ENCODE assay signal across 15 cellular contexts in the genomic region with DNA sequence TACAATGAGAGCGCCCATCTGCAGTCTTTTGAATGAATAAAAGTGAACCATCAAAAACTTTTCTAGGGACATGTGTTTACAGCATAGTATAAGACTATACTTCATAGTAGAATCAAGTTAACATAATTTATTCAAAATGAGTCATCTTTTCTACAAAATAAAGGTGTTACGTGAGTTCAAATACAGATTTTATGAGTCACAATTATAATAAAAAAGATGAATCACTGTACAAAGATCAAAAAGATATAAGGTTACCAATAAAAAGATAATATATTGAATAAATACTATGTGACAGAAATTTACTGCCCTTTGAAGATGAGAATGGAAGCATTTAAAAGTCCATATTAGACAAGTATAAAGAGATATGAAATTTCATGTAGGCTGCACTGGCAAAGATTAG. TPM values are rescaled to one million over a fixed set of nuclear protein-coding genes. Genes with fewer than 3 reads are reported as not detected.
DNase-seq lines count a peak whose midpoint lies in the region; ATAC-seq and TF ChIP-seq lines count a peak whose summit lies in the region.
"Had no signal": no experiment of that assay in that cellular context is flagged by ENCODE, and none has a peak within 500 bp of the region (broad histone marks: within the 10 kb centered on the region; RNA-seq: fewer than 3 reads in every experiment).

No MANE protein-coding gene starts in this region.

- peak in 1 of 3 donors; percentile 14 for DNase-seq in CD4-positive, CD25-positive, alpha-beta regulatory T cell
- DNase-seq in HCT116 (ENCODE audit: low read depth, low spot score) (no peak), mucosa of descending colon (no peak), type B pancreatic cell (ENCODE audit: extremely low spot score, unreplicated experiment) (no peak)
- DNase-seq: effector memory CD4-positive, alpha-beta T cell; heart left ventricle; NCI-H1694; posterior cingulate gyrus; T-helper 17 cell had no signal

- no peak overlapping the region for H3K27ac ChIP-seq in CD4-positive, CD25-positive, alpha-beta regulatory T cell (ENCODE audit: insufficient read depth, low read length, poor library complexity, severe bottlenecking)
- no peak overlapping the region; the same call in 1 of the 2 replicates for H3K27ac ChIP-seq in HCT116 (ENCODE audit: low read depth, low read length)
- H3K27ac ChIP-seq: ascending aorta, heart left ventricle had no signal

- peaks cover 7% of the 10 kb centered on the region for H3K27me3 Mint-ChIP-seq in CD4-positive, CD25-positive, alpha-beta regulatory T cell
- no peaks in the 10 kb centered on the region for H3K27me3 Mint-ChIP-seq in activated T-helper 17 cell treated with anti-CD3 and anti-CD28 coated beads, Interleukin-2, amount 50 U/mL, for 72 hours
- H3K27me3 Mint-ChIP-seq in type B pancreatic cell, result peaks cover 6% of the 10 kb centered on the region
- H3K27me3 Mint-ChIP-seq: memory B cell, T-helper 17 cell had no signal

- POLR2A ChIA-PET in HCT116 (lab: Charles Lee), result no interaction called here

- peak overlapping the region; percentile 95 for H3K4me3 ChIP-seq in CD4-positive, CD25-positive, alpha-beta regulatory T cell (ENCODE audit: low read depth, low read length)
- H3K4me3 ChIP-seq in HCT116 (replicated peaks in 1 of 2; ENCODE audit: low read depth in 1 of 2, low read length in 2 of 2) (no peak overlapping the region; a peak in 1 of 4 replicates), mucosa of descending colon (no peak overlapping the region)

- RAD21 ChIA-PET in HCT116 (lab: Charles Lee; ENCODE audit: low non-redundant PET in 1 of 2, low total read pairs in 2 of 2, uncharacterized antibody in 2 of 2, unreplicated experiment in 2 of 2), result no interaction called here

- ATAC-seq in CD4-positive, CD25-positive, alpha-beta regulatory T cell (ENCODE audit: low read depth in 2 of 2), result peak; percentile 35 to 48
- ATAC-seq in HCT116 (no peak), mucosa of descending colon (peak; percentile 27), HG03342 (IDR thresholded peaks at IDR 0.05; ENCODE audit: unreplicated experiment) (no peak), GM21423 (IDR thresholded peaks at IDR 0.05; ENCODE audit: unreplicated experiment) (no peak), GM18909 (IDR thresholded peaks at IDR 0.05; ENCODE audit: poor library complexity, unreplicated experiment) (no peak)
- peak; percentile 13 for ATAC-seq in activated T-helper 17 cell treated with anti-CD3 and anti-CD28 coated beads, Interleukin-2, amount 50 U/mL, for 72 hours (replicated peaks)
- ATAC-seq: heart left ventricle, T-helper 17 cell had no signal

- no peak overlapping the region for H3K9ac ChIP-seq in HCT116 (ENCODE audit: low read length)

- peaks cover 32 to 55% (median 48%) of the 10 kb centered on the region in 4 donors for H3K4me1 Mint-ChIP-seq in CD4-positive, CD25-positive, alpha-beta regulatory T cell
- peaks cover 20% of the 10 kb centered on the region for H3K4me1 Mint-ChIP-seq in activated T-helper 17 cell treated with anti-CD3 and anti-CD28 coated beads, Interleukin-2, amount 50 U/mL, for 72 hours
- H3K4me1 Mint-ChIP-seq in type B pancreatic cell (ENCODE audit: unreplicated experiment), result peaks cover 22% of the 10 kb centered on the region

- H3K27me3 ChIP-seq in CD4-positive, CD25-positive, alpha-beta regulatory T cell (ENCODE audit: control insufficient read depth, insufficient read depth, low read length), result no peaks in the 10 kb centered on the region
- H3K27me3 ChIP-seq in HCT116 (ENCODE audit: insufficient read depth, low read length), result no peaks in the 10 kb centered on the region
- H3K27me3 ChIP-seq: ascending aorta, heart left ventricle had no signal

- H3K36me3 ChIP-seq in CD4-positive, CD25-positive, alpha-beta regulatory T cell (ENCODE audit: control insufficient read depth, insufficient read depth, low read length), result peaks cover 10% of the 10 kb centered on the region
- H3K36me3 ChIP-seq in HCT116 (ENCODE audit: control insufficient read depth in 1 of 2, insufficient read depth in 2 of 2, low read length in 2 of 2) (peaks cover 0 to 2% of the 10 kb centered on the region in 2 experiments; a peak in 1 of 4 replicates), mucosa of descending colon (ENCODE audit: low read depth) (no peaks in the 10 kb centered on the region)

- TF ChIP-seq POLR2A in HCT116 (IDR thresholded peaks at IDR 0.05; ENCODE audit: borderline replicate concordance, extremely low read depth, insufficient read depth, insufficient read length), result no peak

- H3K9me2 ChIP-seq in HCT116 (ENCODE audit: insufficient read depth), result no peaks in the 10 kb centered on the region

- no peaks in the 10 kb centered on the region for H3K9me3 ChIP-seq in CD4-positive, CD25-positive, alpha-beta regulatory T cell (ENCODE audit: control insufficient read depth in 2 of 2, low read length in 2 of 2)
- H3K9me3 ChIP-seq in HCT116 (ENCODE audit: control insufficient read depth in 1 of 2, insufficient read depth in 1 of 2, low read depth in 1 of 2, low read length in 2 of 2) (no peaks in the 10 kb centered on the region), mucosa of descending colon (no peaks in the 10 kb centered on the region)
- H3K9me3 ChIP-seq: ascending aorta, heart left ventricle had no signal

- no TSS peak for BruUV-seq in HCT116 (replicated peaks; lab: Mats Ljungman, UMichigan)

- no peak for TF ChIP-seq RAD21 in HCT116 (IDR thresholded peaks at IDR 0.05; ENCODE audit: low read depth)

- H3K27ac Mint-ChIP-seq in CD4-positive, CD25-positive, alpha-beta regulatory T cell, result no peak overlapping the region
- peak overlapping the region; percentile 73 for H3K27ac Mint-ChIP-seq in activated T-helper 17 cell treated with anti-CD3 and anti-CD28 coated beads, Interleukin-2, amount 50 U/mL, for 72 hours
- H3K27ac Mint-ChIP-seq in type B pancreatic cell, result no peak overlapping the region
- H3K27ac Mint-ChIP-seq: memory B cell, T-helper 17 cell had no signal

- peak overlapping the region in 1 of 4 donors; percentile 44 for H3K4me3 Mint-ChIP-seq in CD4-positive, CD25-positive, alpha-beta regulatory T cell
- H3K4me3 Mint-ChIP-seq in activated T-helper 17 cell treated with anti-CD3 and anti-CD28 coated beads, Interleukin-2, amount 50 U/mL, for 72 hours, result peak overlapping the region; percentile 97
- H3K4me3 Mint-ChIP-seq in type B pancreatic cell, result no peak overlapping the region
- H3K4me3 Mint-ChIP-seq: memory B cell, T-helper 17 cell had no signal

- H3K79me2 ChIP-seq in HCT116 (ENCODE audit: insufficient read depth, low read length), result peaks cover 70% of the 10 kb centered on the region

- peaks cover 5% of the 10 kb centered on the region; the same call in 1 of the 2 replicates for H4K20me1 ChIP-seq in HCT116 (ENCODE audit: insufficient read depth)

- intact Hi-C loops in HCT116 (cut with micrococcal nuclease), result loop anchor here (10.0 kb wide), 1 partner anchor 433 kb away; no protein-coding TSS in a partner anchor
- intact Hi-C loops in mucosa of descending colon (cut with DNase I, micrococcal nuclease), result no loop called here

- peak overlapping the region; percentile 89 for H3K4me2 ChIP-seq in HCT116 (ENCODE audit: low read length)

- CTCF ChIA-PET in HCT116 (lab: Charles Lee), result no interaction called here

- H3K4me1 ChIP-seq in CD4-positive, CD25-positive, alpha-beta regulatory T cell (ENCODE audit: control insufficient read depth, insufficient read depth, low read length, poor library complexity, severe bottlenecking), result peaks cover 22% of the 10 kb centered on the region
- peaks cover 28 to 40% of the 10 kb centered on the region in 2 experiments for H3K4me1 ChIP-seq in HCT116 (ENCODE audit: control insufficient read depth in 1 of 2, insufficient read depth in 2 of 2, low read length in 2 of 2)
- peaks cover 16% of the 10 kb centered on the region for H3K4me1 ChIP-seq in mucosa of descending colon (ENCODE audit: low read depth)

- TF ChIP-seq CTCF in HCT116 (IDR thresholded peaks at IDR 0.05 in 2 of 3, conservative IDR thresholded peaks at IDR 0.05 in 1 of 3; ENCODE audit: borderline replicate concordance in 1 of 3, insufficient read depth in 1 of 3, low read depth in 2 of 3, low read length in 2 of 3) (no peak), mucosa of descending colon (IDR thresholded peaks at IDR 0.05) (no peak), type B pancreatic cell (conservative IDR thresholded peaks at IDR 0.05) (no peak)

- H3K9me3 Mint-ChIP-seq in CD4-positive, CD25-positive, alpha-beta regulatory T cell, result peaks cover 0 to 3% (median 0%) of the 10 kb centered on the region in 7 donors
- H3K9me3 Mint-ChIP-seq in activated T-helper 17 cell treated with anti-CD3 and anti-CD28 coated beads, Interleukin-2, amount 50 U/mL, for 72 hours, result peaks cover 3% of the 10 kb centered on the region
- peaks cover 3% of the 10 kb centered on the region for H3K9me3 Mint-ChIP-seq in type B pancreatic cell
- H3K9me3 Mint-ChIP-seq: memory B cell had no signal

- no peak overlapping the region for H2AFZ ChIP-seq in HCT116 (ENCODE audit: low read depth, low read length, poor library complexity, severe bottlenecking)

- peaks cover 3% of the 10 kb centered on the region for H3K36me3 Mint-ChIP-seq in CD4-positive, CD25-positive, alpha-beta regulatory T cell
- peaks cover 52% of the 10 kb centered on the region for H3K36me3 Mint-ChIP-seq in activated T-helper 17 cell treated with anti-CD3 and anti-CD28 coated beads, Interleukin-2, amount 50 U/mL, for 72 hours (ENCODE audit: low read depth)
- H3K36me3 Mint-ChIP-seq in type B pancreatic cell, result peaks cover 4% of the 10 kb centered on the region

TF ChIP-seq in HCT116, 20 proteins besides CTCF, POLR2A, EP300 and RAD21 (continues in another document):
- TF ChIP-seq CEBPB (IDR thresholded peaks at IDR 0.05; ENCODE audit: low read depth) (no peak), EGR1 (IDR thresholded peaks at IDR 0.05; ENCODE audit: low read depth) (no peak), ATF3 (IDR thresholded peaks at IDR 0.05) (no peak), SRF (IDR thresholded peaks at IDR 0.05; ENCODE audit: low read depth) (no peak), SP1 (IDR thresholded peaks at IDR 0.05; ENCODE audit: low read depth) (peak; percentile 26; the same call in 1 of the 2 replicates), EZH2phosphoT487 (IDR thresholded peaks at IDR 0.05; ENCODE audit: borderline replicate concordance) (no peak), POLR2AphosphoS5 (IDR thresholded peaks at IDR 0.05; ENCODE audit: low read depth, low read length) (no peak), FOSL1 (IDR thresholded peaks at IDR 0.05; ENCODE audit: low read depth) (peak; percentile 68), JUND (IDR thresholded peaks at IDR 0.05) (peak; percentile 46)

RNA-seq across cellular contexts. Expression of gene MBIP, which starts 2.8 kb away (rescaled TPM):
- 42.2 TPM for total RNA-seq in CD4-positive, CD25-positive, alpha-beta regulatory T cell
- polyA plus RNA-seq in CD4-positive, CD25-positive, alpha-beta regulatory T cell, result 10 to 100 TPM; 19.2 to 25.4 (median 23.7) TPM
- total RNA-seq in HCT116 (2021; ENCODE audit: unreplicated experiment) (19.1 TPM), mucosa of descending colon (10 to 100 TPM; 20.6 to 22.6 (median 21.4) TPM), type B pancreatic cell (ENCODE audit: low replicate concordance) (25.2 and 39.9 TPM in 2 replicates)
- 6.5 and 10.8 TPM in 2 replicates for polyA plus RNA-seq in HCT116 (2012)
- total RNA-seq in activated T-helper 17 cell treated with anti-CD3 and anti-CD28 coated beads, Interleukin-2, amount 50 U/mL, for 72 hours, result 10 to 100 TPM; 27.6 to 38.2 TPM

Comparison
In these comparisons a context has a peak if more than half of its experiments do, and no peak if none do; other contexts are left out.
1. ATAC-seq: peak in CD4-positive, CD25-positive, alpha-beta regulatory T cell (2 of 2), activated T-helper 17 cell treated with anti-CD3 and anti-CD28 coated beads, Interleukin-2, amount 50 U/mL, for 72 hours (single experiment) and mucosa of descending colon (single experiment); none in HCT116 (single experiment), HG03342 (single experiment), GM21423 (single experiment) and GM18909 (single experiment).